In the genomic region with DNA sequence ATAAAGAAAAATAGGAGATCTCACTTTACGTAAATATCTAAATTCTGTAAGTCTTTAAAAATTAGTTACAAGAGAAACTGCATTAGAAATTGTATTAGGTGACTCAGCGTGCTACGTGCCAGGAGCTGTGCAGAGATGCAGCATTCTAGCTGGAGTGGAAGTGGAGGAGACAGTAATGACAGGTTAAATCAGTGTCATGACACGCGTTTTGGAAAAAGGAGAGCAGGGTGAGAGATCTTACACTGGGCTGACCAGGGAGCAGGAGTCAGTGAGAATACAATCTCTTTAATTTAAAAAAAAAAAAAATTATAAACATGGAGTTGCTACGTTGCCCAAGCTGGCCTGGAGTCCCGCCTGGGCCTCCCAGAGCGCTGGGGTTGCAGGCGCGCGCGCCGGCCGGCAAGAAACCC, we compare ENCODE assay signal across 8 cellular contexts. TPM values are rescaled to one million over a fixed set of nuclear protein-coding genes. Genes with fewer than 3 reads are reported as not detected.
DNase-seq lines count a peak whose midpoint lies in the region; ATAC-seq and TF ChIP-seq lines count a peak whose summit lies in the region.

No MANE protein-coding gene starts in this region.

- H3K27me3 ChIP-seq in MG63: no peaks in the 10 kb centered on the region
- H3K27me3 ChIP-seq in stomach: no peaks in the 10 kb centered on the region

- ATAC-seq in HG02970 (IDR thresholded peaks at IDR 0.05; ENCODE audit: low FRiP score, unreplicated experiment): no peak

- no peak for TF ChIP-seq CTCF in HFF-Myc (IDR thresholded peaks at IDR 0.05; ENCODE audit: low read depth, low read length, missing control alignments)
- no peak for TF ChIP-seq CTCF in stomach (IDR thresholded peaks at IDR 0.05)

- H3K9me3 Mint-ChIP-seq in activated naive CD4-positive, alpha-beta T cell treated with anti-CD3 and anti-CD28 coated beads, Interleukin-2, amount 50 U/mL, for 24 hours: no peaks in the 10 kb centered on the region

- H3K4me3 ChIP-seq in HFF-Myc (replicated peaks; ENCODE audit: low read depth, low read length) (peak overlapping the region; percentile 70), MG63 (peak overlapping the region; percentile 64), stomach (peak overlapping the region; percentile 67 to 90 (median 86))

- H3K27ac Mint-ChIP-seq in activated naive CD4-positive, alpha-beta T cell treated with anti-CD3 and anti-CD28 coated beads, Interleukin-2, amount 50 U/mL, for 24 hours: peak overlapping the region; percentile 98

- no peak for TF ChIP-seq EP300 in stomach (IDR thresholded peaks at IDR 0.05)

- DNase-seq in activated naive CD4-positive, alpha-beta T cell (lab: John Stamatoyannopoulos, UW): no peak
- DNase-seq in HFF-Myc (ENCODE audit: extremely low read depth, low read depth) (no peak), MG63 (peak; percentile 23), amniotic stem cell (lab: John Stamatoyannopoulos, UW) (peak; percentile 27), inferior parietal cortex (ENCODE audit: extremely low spot score) (peak; percentile 17), stomach (no peak)

- WGBS in stomach, 5 donors: 3 to 4% (median 3%) methylated on average over 14 of the region's 14 CpGs

- no peaks in the 10 kb centered on the region for H3K27me3 Mint-ChIP-seq in activated naive CD4-positive, alpha-beta T cell treated with anti-CD3 and anti-CD28 coated beads, Interleukin-2, amount 50 U/mL, for 24 hours

- TF ChIP-seq POLR2A in stomach (IDR thresholded peaks at IDR 0.05): no peak

- H3K36me3 ChIP-seq in MG63: peaks cover 18% of the 10 kb centered on the region
- peaks cover 0 to 30% (median 26%) of the 10 kb centered on the region in 4 donors for H3K36me3 ChIP-seq in stomach

- H3K4me3 Mint-ChIP-seq in activated naive CD4-positive, alpha-beta T cell treated with anti-CD3 and anti-CD28 coated beads, Interleukin-2, amount 50 U/mL, for 24 hours: peak overlapping the region; percentile 91

- peaks cover 3 to 26% (median 24%) of the 10 kb centered on the region in 4 donors for H3K4me1 ChIP-seq in stomach

- intact Hi-C loops in stomach (cut with DNase I; ENCODE audit: low total_unique reads): no loop called here

- H3K9me3 ChIP-seq in MG63 (no peaks in the 10 kb centered on the region), stomach (no peaks in the 10 kb centered on the region)

- H3K36me3 Mint-ChIP-seq in activated naive CD4-positive, alpha-beta T cell treated with anti-CD3 and anti-CD28 coated beads, Interleukin-2, amount 50 U/mL, for 24 hours: peaks cover 11% of the 10 kb centered on the region

- peaks cover 33% of the 10 kb centered on the region for H3K4me1 Mint-ChIP-seq in activated naive CD4-positive, alpha-beta T cell treated with anti-CD3 and anti-CD28 coated beads, Interleukin-2, amount 50 U/mL, for 24 hours

- H3K27ac ChIP-seq in stomach: peak overlapping the region; percentile 61 to 91 (median 88)

RNA-seq across cellular contexts. Expression of gene TUBGCP5, which starts 0.6 kb away (rescaled TPM):
- 21.9 and 32.1 TPM in 2 replicates for total RNA-seq in MG63 (2014; rRNA removed; shearing (Covaris generic); ENCODE audit: low replicate concordance)
- 10 to 100 TPM in 4 of 5 donors, 1 to 10 TPM in 1; 8.8 to 44.2 (median 25.1) TPM for total RNA-seq in stomach
- 1 to 10 TPM; 4.1 to 9.0 (median 5.1) TPM for polyA plus RNA-seq in stomach

RNA-seq across cellular contexts. Expression of gene CYFIP1, which starts 58.6 kb away (rescaled TPM):
- total RNA-seq in MG63 (2014; rRNA removed; shearing (Covaris generic); ENCODE audit: low replicate concordance): 52.7 and 71.9 TPM in 2 replicates
- total RNA-seq in stomach: 100 to 1,000 TPM in 2 of 5 donors, 10 to 100 TPM in 3; 40.3 to 214 (median 99.9) TPM
- polyA plus RNA-seq in stomach: 10 to 100 TPM; 21.8 to 38.8 (median 33.1) TPM

Comparison
In these comparisons a context has a peak if more than half of its experiments do, and no peak if none do; other contexts are left out.
1. DNase-seq: peak in MG63 (single experiment), amniotic stem cell (single experiment) and inferior parietal cortex (single experiment); none in activated naive CD4-positive, alpha-beta T cell (0 of 4), HFF-Myc (single experiment) and stomach (single experiment).
2. Peak in every context shown above with its lines, with median percentiles within 50 percentile points of each other: H3K4me3 ChIP-seq.